ENCODE assay signal across 8 cellular contexts in genomic region chr22:41479671-41480396, GRCh38. TPM values are rescaled to one million over a fixed set of nuclear protein-coding genes. Genes with fewer than 3 reads are reported as not detected.
DNase-seq lines count a peak whose midpoint lies in the region; TF ChIP-seq lines count a peak whose summit lies in the region.

No MANE protein-coding gene starts in this region.

- TF ChIP-seq CTCF in fibroblast of pulmonary artery (IDR thresholded peaks at IDR 0.05; ENCODE audit: low read length, missing control alignments) (peak; percentile 0), endothelial cell (IDR thresholded peaks at IDR 0.05; ENCODE audit: unreplicated experiment) (no peak)

- peaks cover 6% of the 10 kb centered on the region for H3K4me1 Mint-ChIP-seq in activated naive CD4-positive, alpha-beta T cell treated with anti-CD3 and anti-CD28 coated beads, Interleukin-2, amount 10 ng/mL, durations not matched to agents 7 days and 5 days
- H3K4me1 Mint-ChIP-seq in endothelial cell (ENCODE audit: unreplicated experiment): peaks cover 5% of the 10 kb centered on the region

- H2BK120ac ChIP-seq in trophoblast cell (ENCODE audit: insufficient read depth, low read length, poor library complexity): no peak overlapping the region

- no peaks in the 10 kb centered on the region for H3K79me2 ChIP-seq in trophoblast cell (ENCODE audit: control insufficient read depth, insufficient read depth, low read length, poor library complexity)

- H3K14ac ChIP-seq in trophoblast cell (ENCODE audit: low read length): no peak overlapping the region

- no peaks in the 10 kb centered on the region for H3K79me1 ChIP-seq in trophoblast cell (ENCODE audit: low read length)

- no peaks in the 10 kb centered on the region for H3K9me3 ChIP-seq in trophoblast cell (ENCODE audit: insufficient read depth, low read depth, low read length)

- H3K27me3 ChIP-seq in trophoblast cell (ENCODE audit: insufficient read depth, low read length): no peaks in the 10 kb centered on the region

- H4K12ac ChIP-seq in trophoblast cell (ENCODE audit: low read depth, low read length): no peak overlapping the region

- peak overlapping the region; percentile 39 for H3K4ac ChIP-seq in trophoblast cell (ENCODE audit: low read depth, low read length)

- no peak overlapping the region for H2BK5ac ChIP-seq in trophoblast cell (ENCODE audit: low read depth, low read length, poor library complexity)

- no peak overlapping the region for H3K23ac ChIP-seq in trophoblast cell (ENCODE audit: low read length)

- no peaks in the 10 kb centered on the region for H3K36me3 Mint-ChIP-seq in activated naive CD4-positive, alpha-beta T cell treated with anti-CD3 and anti-CD28 coated beads, Interleukin-2, amount 10 ng/mL, durations not matched to agents 7 days and 5 days
- no peaks in the 10 kb centered on the region for H3K36me3 Mint-ChIP-seq in endothelial cell (ENCODE audit: low read depth, unreplicated experiment)

- no peak overlapping the region for H4K8ac ChIP-seq in trophoblast cell (ENCODE audit: low read depth, low read length)

- peaks cover 0 to 3% of the 10 kb centered on the region in 2 experiments for H3K4me1 ChIP-seq in trophoblast cell (ENCODE audit: control insufficient read depth in 1 of 2, insufficient read depth in 2 of 2, low read length in 2 of 2)

- no peaks in the 10 kb centered on the region for H3K9me3 Mint-ChIP-seq in activated naive CD4-positive, alpha-beta T cell treated with anti-CD3 and anti-CD28 coated beads, Interleukin-2, amount 10 ng/mL, durations not matched to agents 7 days and 5 days
- H3K9me3 Mint-ChIP-seq in endothelial cell (ENCODE audit: unreplicated experiment): no peaks in the 10 kb centered on the region

- H3K36me3 ChIP-seq in trophoblast cell (ENCODE audit: control insufficient read depth in 1 of 2, insufficient read depth in 2 of 2, low read length in 2 of 2): peaks cover 0 to 3% of the 10 kb centered on the region in 2 experiments

- WGBS in trophoblast cell (ENCODE audit: extremely low coverage, insufficient coverage, insufficient read length): no CpG with 5 or more reads among the region's 6 CpGs

- H2BK12ac ChIP-seq in trophoblast cell (ENCODE audit: low read length): no peak overlapping the region

- CTCF ChIA-PET in activated naive CD4-positive, alpha-beta T cell treated with anti-CD3 and anti-CD28 coated beads, Interleukin-2, amount 10 ng/mL, durations not matched to agents 7 days and 5 days (lab: Charles Lee): interaction anchor here (0.7 kb wide), 1 partner anchor 77 kb away, joined by 3 read pairs; no protein-coding TSS in a partner anchor

- H2AK5ac ChIP-seq in trophoblast cell (ENCODE audit: low read length): no peak overlapping the region

- no peak overlapping the region for H2AFZ ChIP-seq in trophoblast cell (ENCODE audit: insufficient read depth, low read length, poor library complexity)

- H3K27me3 Mint-ChIP-seq in activated naive CD4-positive, alpha-beta T cell treated with anti-CD3 and anti-CD28 coated beads, Interleukin-2, amount 10 ng/mL, durations not matched to agents 7 days and 5 days: no peaks in the 10 kb centered on the region
- peaks cover 2% of the 10 kb centered on the region for H3K27me3 Mint-ChIP-seq in endothelial cell (ENCODE audit: unreplicated experiment)

- H3K4me3 Mint-ChIP-seq in activated naive CD4-positive, alpha-beta T cell treated with anti-CD3 and anti-CD28 coated beads, Interleukin-2, amount 10 ng/mL, durations not matched to agents 7 days and 5 days: no peak overlapping the region
- no peak overlapping the region for H3K4me3 Mint-ChIP-seq in endothelial cell (ENCODE audit: unreplicated experiment)

- H3K4me3 ChIP-seq in fibroblast of pulmonary artery (replicated peaks; ENCODE audit: low read depth, low read length) (no peak overlapping the region), trophoblast cell (ENCODE audit: low read depth, low read length) (no peak overlapping the region)

- H3K4me2 ChIP-seq in trophoblast cell (ENCODE audit: low read length): no peak overlapping the region

- no peak overlapping the region for H4K91ac ChIP-seq in trophoblast cell (ENCODE audit: low read depth, low read length)

- H3K27ac Mint-ChIP-seq in activated naive CD4-positive, alpha-beta T cell treated with anti-CD3 and anti-CD28 coated beads, Interleukin-2, amount 10 ng/mL, durations not matched to agents 7 days and 5 days: no peak overlapping the region
- H3K27ac Mint-ChIP-seq in endothelial cell (ENCODE audit: unreplicated experiment): no peak overlapping the region

- H3K27ac ChIP-seq in trophoblast cell (ENCODE audit: low read depth, low read length): no peak overlapping the region

- no peak overlapping the region for H3K18ac ChIP-seq in trophoblast cell (ENCODE audit: low read length)

- peak; percentile 89 for DNase-seq in Ammon's horn (ENCODE audit: low spot score)
- DNase-seq in NCI-H69 (lab: John Stamatoyannopoulos, UW): peak; percentile 54
- peak; percentile 56 for DNase-seq in fibroblast of pulmonary artery (ENCODE audit: low read depth)
- no peak for DNase-seq in trophoblast cell
- no peak for DNase-seq in activated naive CD4-positive, alpha-beta T cell treated with anti-CD3 and anti-CD28 coated beads, Interleukin-2, amount 10 ng/mL, durations not matched to agents 7 days and 5 days
- DNase-seq in GM19240 (ENCODE audit: insufficient read length, low spot score): no peak
- DNase-seq in endothelial cell (ENCODE audit: low spot score): no peak
- DNase-seq in NOMO-1 (lab: John Stamatoyannopoulos, UW; ENCODE audit: unreplicated experiment in 2 of 2): no peak

- H3K9ac ChIP-seq in trophoblast cell (ENCODE audit: low read length): no peak overlapping the region

RNA-seq across cellular contexts. Expression of gene ACO2, which starts 10.9 kb away (rescaled TPM):
- polyA plus RNA-seq in trophoblast cell (2013): 63.0 and 64.1 TPM in 2 replicates
- total RNA-seq in endothelial cell (ENCODE audit: unreplicated experiment): 83.5 TPM

RNA-seq across cellular contexts. Expression of gene PHF5A, which starts 11.3 kb away (rescaled TPM):
- polyA plus RNA-seq in trophoblast cell (2013): 46.3 and 48.1 TPM in 2 replicates
- 54.6 TPM for total RNA-seq in endothelial cell (ENCODE audit: unreplicated experiment)

RNA-seq across cellular contexts. Expression of gene TOB2, which starts 33.2 kb away (rescaled TPM):
- 30.8 and 31.2 TPM in 2 replicates for polyA plus RNA-seq in trophoblast cell (2013)
- total RNA-seq in endothelial cell (ENCODE audit: unreplicated experiment): 60.3 TPM

Comparison
In these comparisons a context has a peak if more than half of its experiments do, and no peak if none do; other contexts are left out.
1. DNase-seq: peak in Ammon's horn (single experiment), NCI-H69 (single experiment) and fibroblast of pulmonary artery (single experiment); none in trophoblast cell (0 of 2), activated naive CD4-positive, alpha-beta T cell treated with anti-CD3 and anti-CD28 coated beads, Interleukin-2, amount 10 ng/mL, durations not matched to agents 7 days and 5 days (single experiment), GM19240 (single experiment), endothelial cell (single experiment) and NOMO-1 (0 of 2).